Comparison of ENCODE assay signal across 19 cellular contexts in the genomic region with DNA sequence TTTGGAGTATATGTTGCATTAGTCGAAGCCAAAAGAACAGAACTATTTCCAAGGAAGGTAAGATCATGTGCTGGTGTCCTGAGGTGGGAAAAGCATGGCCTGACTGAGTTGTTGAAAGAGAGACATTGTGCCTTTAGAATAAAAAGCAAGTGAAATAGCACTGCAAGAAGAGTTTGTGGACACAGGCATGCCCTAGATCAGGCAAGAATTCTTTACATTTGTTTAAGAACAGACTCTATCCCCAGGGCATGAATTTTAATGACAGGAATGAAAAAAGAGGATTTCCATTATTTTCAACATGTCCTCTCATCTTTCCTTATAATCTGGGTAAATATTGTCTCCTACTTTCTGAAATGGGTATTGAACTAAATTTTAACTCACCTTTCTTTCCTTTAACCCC.
A peak's percentile ranks its signal among the peaks of the same experiment; 100 is the strongest.
DNase-seq lines count a peak whose midpoint lies in the region; ATAC-seq and TF ChIP-seq lines count a peak whose summit lies in the region.
"Had no signal": no experiment of that assay in that cellular context is flagged by ENCODE, and none has a peak within 500 bp of the region (broad histone marks: within the 10 kb centered on the region; RNA-seq: fewer than 3 reads in every experiment).

No MANE protein-coding gene starts in this region.

- H3K27me3 ChIP-seq in H9 (ENCODE audit: insufficient read depth, low read length) (no peaks in the 10 kb centered on the region), neuronal stem cell (ENCODE audit: control insufficient read depth in 3 of 3, insufficient read depth in 3 of 3, low read depth in 1 of 3, low read length in 3 of 3) (no peaks in the 10 kb centered on the region)
- H3K27me3 ChIP-seq: BLaER1, SJCRH30 had no signal

- no peak overlapping the region for H3K56ac ChIP-seq in H9 (ENCODE audit: insufficient read length, low read depth, low read length)

- H2BK15ac ChIP-seq in H9 (ENCODE audit: low read depth, low read length) (no peak overlapping the region), neuronal stem cell (ENCODE audit: low read length) (no peak overlapping the region)

- H3K36me3 ChIP-seq in SK-N-MC (ENCODE audit: insufficient read depth, low read length) (no peaks in the 10 kb centered on the region), neuronal stem cell (replicated peaks in 1 of 2; ENCODE audit: control insufficient read depth in 2 of 2, insufficient read depth in 2 of 2, low read length in 2 of 2) (no peaks in the 10 kb centered on the region)
- H3K36me3 ChIP-seq: BLaER1, SJCRH30 had no signal

- H3K79me2 ChIP-seq in H9 (ENCODE audit: insufficient read depth, low read length): no peaks in the 10 kb centered on the region

- H4K5ac ChIP-seq in H9 (ENCODE audit: insufficient read length, low read depth, low read length): no peak overlapping the region

- DNase-seq in H9 (no peak), SK-N-MC (ENCODE audit: low read depth, low spot score) (peak; percentile 56), glutamatergic neuron (no peak), neuronal stem cell (ENCODE audit: low spot score) (no peak), GM10266 (ENCODE audit: extremely low spot score) (no peak), NCI-H1048 (lab: John Stamatoyannopoulos, UW) (no peak)
- DNase-seq: CD4-positive, CD25-positive, alpha-beta regulatory T cell; H7; HFFc6; Karpas-422; NCI-H1105; NCI-H1436 treated with DMSO at 0.1 percent for 48 hours; NCI-H2029; NCI-H446; PC-9; SJCRH30 had no signal

- H2AK5ac ChIP-seq in H9 (ENCODE audit: insufficient read length, low read length): no peak overlapping the region
- no peak overlapping the region for H2AK5ac ChIP-seq in neuronal stem cell (ENCODE audit: low read depth, low read length)

- no peaks in the 10 kb centered on the region for H4K20me1 ChIP-seq in H9 (ENCODE audit: control insufficient read depth, insufficient read depth, insufficient read length)
- H4K20me1 ChIP-seq: BLaER1 had no signal

- H3K4me3 Mint-ChIP-seq in H9: no peak overlapping the region
- no peak overlapping the region for H3K4me3 Mint-ChIP-seq in glutamatergic neuron (ENCODE audit: unreplicated experiment)
- H3K4me3 Mint-ChIP-seq: CD4-positive, CD25-positive, alpha-beta regulatory T cell; HFFc6 had no signal

- H3K27ac ChIP-seq in H9 (ENCODE audit: insufficient read length, low read depth, low read length) (no peak overlapping the region), SK-N-MC (peak overlapping the region; percentile 60), neuronal stem cell (replicated peaks; ENCODE audit: low read length) (no peak overlapping the region)
- H3K27ac ChIP-seq: BLaER1, PC-9, SJCRH30 had no signal

- H2BK12ac ChIP-seq in H9 (ENCODE audit: insufficient read length, low read depth, low read length) (no peak overlapping the region), neuronal stem cell (ENCODE audit: low read length) (no peak overlapping the region)

- no peak overlapping the region for H3K4ac ChIP-seq in H9 (ENCODE audit: low read depth, low read length)
- no peak overlapping the region for H3K4ac ChIP-seq in neuronal stem cell (ENCODE audit: low read length)

- H3K36me3 Mint-ChIP-seq in H9 (ENCODE audit: insufficient read depth in 1 of 3, low read depth in 3 of 3): no peaks in the 10 kb centered on the region
- H3K36me3 Mint-ChIP-seq in glutamatergic neuron (ENCODE audit: unreplicated experiment): no peaks in the 10 kb centered on the region
- H3K36me3 Mint-ChIP-seq: CD4-positive, CD25-positive, alpha-beta regulatory T cell had no signal

- no peaks in the 10 kb centered on the region for H3K23me2 ChIP-seq in H9 (ENCODE audit: insufficient read length, low read depth, low read length, poor library complexity, severe bottlenecking)

- H2BK120ac ChIP-seq in H9 (ENCODE audit: low read depth, low read length, poor library complexity, severe bottlenecking) (no peak overlapping the region), neuronal stem cell (ENCODE audit: low read depth, low read length) (no peak overlapping the region)

- H3K9me3 ChIP-seq in H9 (ENCODE audit: control insufficient read depth, low read depth, low read length) (no peaks in the 10 kb centered on the region), SK-N-MC (ENCODE audit: low read depth, low read length) (no peaks in the 10 kb centered on the region), neuronal stem cell (replicated peaks in 1 of 2; ENCODE audit: control insufficient read depth in 2 of 2, insufficient read depth in 1 of 2, low read depth in 1 of 2, low read length in 2 of 2) (no peaks in the 10 kb centered on the region)
- H3K9me3 ChIP-seq: BLaER1, SJCRH30 had no signal

- H3K4me2 ChIP-seq in H9 (ENCODE audit: insufficient read depth, insufficient read length, low read length) (no peak overlapping the region), neuronal stem cell (ENCODE audit: insufficient read depth, low read length, poor library complexity, severe bottlenecking) (no peak overlapping the region)
- H3K4me2 ChIP-seq: BLaER1, PC-9 had no signal

- H3K27me3 Mint-ChIP-seq in H9 (ENCODE audit: low read depth): no peaks in the 10 kb centered on the region
- no peaks in the 10 kb centered on the region for H3K27me3 Mint-ChIP-seq in glutamatergic neuron (ENCODE audit: unreplicated experiment)
- H3K27me3 Mint-ChIP-seq: CD4-positive, CD25-positive, alpha-beta regulatory T cell had no signal

- H2AFZ ChIP-seq in H9 (ENCODE audit: low read length) (peak overlapping the region; percentile 32), neuronal stem cell (ENCODE audit: low read length) (peak overlapping the region; percentile 54)
- H2AFZ ChIP-seq: PC-9 had no signal

- H3K4me3 ChIP-seq in SK-N-MC: no peak overlapping the region
- no peak overlapping the region for H3K4me3 ChIP-seq in neuronal stem cell (ENCODE audit: low read length in 2 of 2)
- H3K4me3 ChIP-seq: BLaER1, PC-9, SJCRH30 had no signal

- no peak overlapping the region for H3K18ac ChIP-seq in H9 (ENCODE audit: insufficient read length, low read depth, low read length)
- no peak overlapping the region for H3K18ac ChIP-seq in neuronal stem cell (ENCODE audit: low read length)

- H3K14ac ChIP-seq in H9 (ENCODE audit: insufficient read depth, low read length) (no peak overlapping the region), neuronal stem cell (ENCODE audit: low read length) (no peak overlapping the region)

- no peak for ATAC-seq in HG03432 (IDR thresholded peaks at IDR 0.05; ENCODE audit: unreplicated experiment)
- ATAC-seq: Right ventricle myocardium inferior had no signal

- H3K9ac ChIP-seq in H9 (ENCODE audit: extremely low read depth, insufficient read length, low read length): no peak overlapping the region
- no peak overlapping the region for H3K9ac ChIP-seq in SK-N-MC (ENCODE audit: insufficient read length)
- H3K9ac ChIP-seq in neuronal stem cell (ENCODE audit: low read depth, low read length, poor library complexity): no peak overlapping the region
- H3K9ac ChIP-seq: BLaER1 had no signal

- H3K79me1 ChIP-seq in H9 (ENCODE audit: insufficient read depth, low read depth, low read length, poor library complexity, severe bottlenecking) (no peaks in the 10 kb centered on the region), neuronal stem cell (ENCODE audit: low read depth, low read length) (no peaks in the 10 kb centered on the region)

- peak overlapping the region in 2 of 3 experiments; percentile 32 to 81; a peak in 3 of 7 replicates for H3K27ac Mint-ChIP-seq in H9
- peak overlapping the region; percentile 18 for H3K27ac Mint-ChIP-seq in glutamatergic neuron (ENCODE audit: unreplicated experiment)
- H3K27ac Mint-ChIP-seq: HFFc6 had no signal

- H3K4me1 ChIP-seq in H9 (ENCODE audit: insufficient read depth, low read length) (peaks cover 2% of the 10 kb centered on the region; the same call in 1 of the 2 replicates), neuronal stem cell (ENCODE audit: control insufficient read depth in 2 of 2, insufficient read depth in 1 of 2, low read depth in 1 of 2, low read length in 2 of 2) (peaks cover 1 to 30% of the 10 kb centered on the region in 2 donors)
- H3K4me1 ChIP-seq: SJCRH30 had no signal

- H3T11ph ChIP-seq in H9 (ENCODE audit: low read length): no peak overlapping the region

- H4K8ac ChIP-seq in H9 (replicated peaks; ENCODE audit: insufficient read length, low read depth, low read length) (no peak overlapping the region), neuronal stem cell (ENCODE audit: low read depth, low read length) (no peak overlapping the region)

- no peak for TF ChIP-seq CTCF in H9 (conservative IDR thresholded peaks at IDR 0.05)
- TF ChIP-seq CTCF in glutamatergic neuron (IDR thresholded peaks at IDR 0.05; ENCODE audit: partially characterized antibody, unreplicated experiment): no peak
- no peak for TF ChIP-seq CTCF in GM10266 (IDR thresholded peaks at IDR 0.05; ENCODE audit: control insufficient read depth, insufficient read depth, low read depth, missing control alignments)

- WGBS in H9 (ENCODE audit: extremely low coverage, insufficient read length, low lambda C conversion rate): no CpG with 5 or more reads among the region's 1 CpG
- no CpG with 5 or more reads among the region's 1 CpG for WGBS in neuronal stem cell (ENCODE audit: extremely low coverage in 2 of 2, insufficient read length in 2 of 2, insufficient replicate concordance in 1 of 2), 2 donors

- no peak overlapping the region for H2BK20ac ChIP-seq in H9 (ENCODE audit: low read depth, low read length, poor library complexity, severe bottlenecking)

- H2BK5ac ChIP-seq in H9 (ENCODE audit: insufficient read length, low read length): no peak overlapping the region
- H2BK5ac ChIP-seq in neuronal stem cell (ENCODE audit: low read length): no peak overlapping the region

- no peaks in the 10 kb centered on the region for H3K9me3 Mint-ChIP-seq in H9
- no peaks in the 10 kb centered on the region for H3K9me3 Mint-ChIP-seq in glutamatergic neuron (ENCODE audit: unreplicated experiment)

- no peak overlapping the region for H4K91ac ChIP-seq in H9 (ENCODE audit: insufficient read length, low read depth, low read length)
- no peak overlapping the region for H4K91ac ChIP-seq in neuronal stem cell (ENCODE audit: low read depth, low read length, poor library complexity)

- no peak overlapping the region for H3K23ac ChIP-seq in H9 (ENCODE audit: insufficient read length, low read depth, low read length)
- no peak overlapping the region for H3K23ac ChIP-seq in neuronal stem cell (ENCODE audit: low read depth, low read length, poor library complexity)

- H3K4me1 Mint-ChIP-seq in H9: peaks cover 17 to 18% of the 10 kb centered on the region in 2 experiments
- peaks cover 41% of the 10 kb centered on the region for H3K4me1 Mint-ChIP-seq in glutamatergic neuron (ENCODE audit: low read depth, unreplicated experiment)
- H3K4me1 Mint-ChIP-seq: CD4-positive, CD25-positive, alpha-beta regulatory T cell had no signal
